ENCODE assay signal across 12 cellular contexts in the genomic region with DNA sequence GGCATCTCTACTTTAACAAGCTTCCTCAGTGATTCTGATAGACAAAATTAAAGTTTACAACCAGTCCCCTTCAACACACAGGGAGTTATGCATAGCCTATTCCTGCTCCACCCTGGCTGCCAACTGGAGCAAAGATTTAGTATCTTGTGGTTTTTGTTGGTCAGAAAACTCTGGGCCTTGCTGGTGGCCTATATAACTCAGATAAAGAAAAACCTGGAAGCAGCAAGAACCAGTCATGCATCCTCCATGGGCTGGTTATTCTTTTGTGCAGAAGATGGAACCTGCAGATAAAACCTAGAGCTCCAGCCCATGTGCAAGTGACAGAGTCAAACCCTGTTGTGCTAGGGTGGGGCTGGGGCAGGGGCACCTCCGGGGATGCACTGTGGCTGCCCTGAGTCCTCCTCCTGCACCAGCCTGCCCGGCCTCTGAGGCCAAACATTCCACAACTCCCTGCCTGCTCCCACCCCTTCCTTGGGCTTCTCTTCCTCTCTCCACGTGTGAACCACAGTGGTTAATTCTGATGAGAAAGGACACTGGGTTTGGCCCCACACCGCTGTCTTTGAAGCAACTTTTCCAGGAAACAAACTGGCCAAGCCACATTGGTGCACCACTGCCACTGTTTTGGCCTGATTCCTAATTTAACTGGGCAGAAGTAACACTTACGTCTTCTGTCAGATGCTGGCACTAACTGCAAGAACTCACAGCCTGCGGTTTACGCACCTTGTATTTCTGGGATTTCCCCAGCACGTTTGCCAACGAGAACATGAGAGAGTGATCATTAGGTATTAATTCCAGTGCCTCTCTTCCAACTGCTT. TPM values are rescaled to one million over a fixed set of nuclear protein-coding genes. Genes with fewer than 3 reads are reported as not detected.
DNase-seq lines count a peak whose midpoint lies in the region; ATAC-seq and TF ChIP-seq lines count a peak whose summit lies in the region.
"Had no signal": no experiment of that assay in that cellular context is flagged by ENCODE, and none has a peak within 500 bp of the region (broad histone marks: within the 10 kb centered on the region; RNA-seq: fewer than 3 reads in every experiment).

No MANE protein-coding gene starts in this region.

- TF ChIP-seq CTCF in left ventricle myocardium inferior (IDR thresholded peaks at IDR 0.05; ENCODE audit: borderline replicate concordance) (no peak), testis (IDR thresholded peaks at IDR 0.05) (no peak)

- peaks cover 7% of the 10 kb centered on the region for H3K36me3 Mint-ChIP-seq in effector memory CD8-positive, alpha-beta T cell (ENCODE audit: insufficient read depth)
- peaks cover 9% of the 10 kb centered on the region for H3K36me3 Mint-ChIP-seq in stimulated activated memory B cell treated with anti-CD40 and anti-IgM and Interleukin-4, amounts not matched to agents 10 μg/mL and 1 μg/mL and 100 μg/mL, for 72 hours

- H3K4me1 Mint-ChIP-seq in effector memory CD8-positive, alpha-beta T cell (ENCODE audit: low read depth in 2 of 2) = peaks cover 14 to 23% of the 10 kb centered on the region in 2 donors
- H3K4me1 Mint-ChIP-seq in stimulated activated memory B cell treated with anti-CD40 and anti-IgM and Interleukin-4, amounts not matched to agents 10 μg/mL and 1 μg/mL and 100 μg/mL, for 72 hours = peaks cover 42% of the 10 kb centered on the region

- peaks cover 24% of the 10 kb centered on the region for H3K36me3 ChIP-seq in left ventricle myocardium inferior
- no peaks in the 10 kb centered on the region for H3K36me3 ChIP-seq in testis (ENCODE audit: low read depth, missing control alignments)

- TF ChIP-seq POLR2A in testis (IDR thresholded peaks at IDR 0.05) = no peak

- H3K4me1 ChIP-seq in left ventricle myocardium inferior (peaks cover 5% of the 10 kb centered on the region), testis (no peaks in the 10 kb centered on the region)

- H3K27ac ChIP-seq in left ventricle myocardium inferior (replicated peaks) (no peak overlapping the region), testis (no peak overlapping the region)

- H3K4me3 ChIP-seq in left ventricle myocardium inferior (no peak overlapping the region), testis (no peak overlapping the region)

- H3K27me3 ChIP-seq in left ventricle myocardium inferior (ENCODE audit: low read depth) = no peaks in the 10 kb centered on the region
- no peaks in the 10 kb centered on the region for H3K27me3 ChIP-seq in testis

- H3K27me3 Mint-ChIP-seq in effector memory CD8-positive, alpha-beta T cell = no peaks in the 10 kb centered on the region
- H3K27me3 Mint-ChIP-seq in stimulated activated memory B cell treated with anti-CD40 and anti-IgM and Interleukin-4, amounts not matched to agents 10 μg/mL and 1 μg/mL and 100 μg/mL, for 72 hours = no peaks in the 10 kb centered on the region

- peak overlapping the region; percentile 20 to 37 for H3K4me3 Mint-ChIP-seq in effector memory CD8-positive, alpha-beta T cell
- peak overlapping the region; percentile 12 for H3K4me3 Mint-ChIP-seq in stimulated activated memory B cell treated with anti-CD40 and anti-IgM and Interleukin-4, amounts not matched to agents 10 μg/mL and 1 μg/mL and 100 μg/mL, for 72 hours

- no peaks in the 10 kb centered on the region for H3K9me3 ChIP-seq in left ventricle myocardium inferior (replicated peaks)
- no peaks in the 10 kb centered on the region for H3K9me3 ChIP-seq in testis

- DNase-seq in Right ventricle myocardium inferior (ENCODE audit: missing footprints) (no peak), left ventricle myocardium inferior (no peak), OCI-M1 (lab: John Stamatoyannopoulos, UW) (peak; percentile 79), testis (no peak), inferior parietal cortex (ENCODE audit: extremely low spot score) (no peak)
- DNase-seq in effector memory CD8-positive, alpha-beta T cell = peak in 2 of 3 experiments; percentile 7 to 12
- DNase-seq: activated T-cell treated with anti-CD3 and anti-CD28 coated beads for 4 hours, IMR-90, NCI-H2029, PC-3 had no signal

- intact Hi-C loops in Right ventricle myocardium inferior (cut with DNase I) = no loop called here
- intact Hi-C loops in left ventricle myocardium inferior (cut with micrococcal nuclease) = no loop called here
- intact Hi-C loops in testis (cut with DNase I; ENCODE audit: low total_unique reads) = no loop called here

- ATAC-seq in Right ventricle myocardium inferior = peak; percentile 44
- peak; percentile 74 for ATAC-seq in effector memory CD8-positive, alpha-beta T cell (replicated peaks)
- no peak for ATAC-seq in stimulated activated memory B cell treated with anti-CD40 and anti-IgM and Interleukin-4, amounts not matched to agents 10 μg/mL and 1 μg/mL and 100 μg/mL, for 72 hours
- ATAC-seq in GM19463 (IDR thresholded peaks at IDR 0.05; ENCODE audit: unreplicated experiment) = no peak
- ATAC-seq: PC-3 had no signal

- 81 to 82% methylated on average over 8 to 9 of the region's 9 CpGs for WGBS in testis, 2 donors

- H3K9me3 Mint-ChIP-seq in effector memory CD8-positive, alpha-beta T cell = no peaks in the 10 kb centered on the region
- H3K9me3 Mint-ChIP-seq in stimulated activated memory B cell treated with anti-CD40 and anti-IgM and Interleukin-4, amounts not matched to agents 10 μg/mL and 1 μg/mL and 100 μg/mL, for 72 hours = peaks cover 3% of the 10 kb centered on the region

- peak overlapping the region; percentile 55 to 71 for H3K27ac Mint-ChIP-seq in effector memory CD8-positive, alpha-beta T cell
- H3K27ac Mint-ChIP-seq in stimulated activated memory B cell treated with anti-CD40 and anti-IgM and Interleukin-4, amounts not matched to agents 10 μg/mL and 1 μg/mL and 100 μg/mL, for 72 hours = peak overlapping the region; percentile 67

RNA-seq across cellular contexts. Expression of a gene that starts 23.3 kb away (rescaled TPM):
- total RNA-seq in Right ventricle myocardium inferior = 1.4 TPM
- 1.8 TPM for total RNA-seq in left ventricle myocardium inferior
- total RNA-seq in testis = 10 to 100 TPM; 18.9 to 30.0 TPM
- polyA plus RNA-seq in testis (ENCODE audit: insufficient read depth, low read depth, low replicate concordance) = 9.8 TPM

Comparison
In these comparisons a context has a peak if more than half of its experiments do, and no peak if none do; other contexts are left out.
1. ATAC-seq: peak in Right ventricle myocardium inferior (single experiment) and effector memory CD8-positive, alpha-beta T cell (single experiment); none in stimulated activated memory B cell treated with anti-CD40 and anti-IgM and Interleukin-4, amounts not matched to agents 10 μg/mL and 1 μg/mL and 100 μg/mL, for 72 hours (single experiment) and GM19463 (single experiment).
2. DNase-seq: peak in OCI-M1 (single experiment) and effector memory CD8-positive, alpha-beta T cell (2 of 3); none in Right ventricle myocardium inferior (single experiment), left ventricle myocardium inferior (single experiment), testis (single experiment) and inferior parietal cortex (single experiment).